1 cellular context compared by ENCODE assay signal in the genomic region with DNA sequence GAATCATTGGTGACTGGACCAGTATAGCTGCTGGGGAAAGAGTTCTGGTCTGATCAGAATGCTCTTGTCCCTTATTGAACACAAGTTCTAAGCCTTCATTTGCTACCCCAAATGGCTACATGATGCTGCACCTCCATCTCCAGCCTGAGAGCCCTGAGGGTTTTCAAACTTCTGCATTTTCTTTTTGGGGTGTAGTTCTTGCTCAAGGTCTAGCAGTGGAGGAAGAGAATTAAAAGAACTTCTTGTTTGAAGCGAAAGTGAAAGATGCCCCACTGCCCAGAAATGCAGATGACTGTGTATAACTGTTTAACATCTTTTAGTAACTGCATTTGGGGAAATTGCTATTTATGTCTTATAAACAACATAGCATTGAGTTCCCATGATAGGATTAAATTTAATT.
TF ChIP-seq lines count a peak whose summit lies in the region.

No MANE protein-coding gene starts in this region.

TF ChIP-seq in WTC11, 78 proteins besides CTCF, POLR2A, EP300 and RAD21 (continued from another document):
- TF ChIP-seq, protein P1, sequence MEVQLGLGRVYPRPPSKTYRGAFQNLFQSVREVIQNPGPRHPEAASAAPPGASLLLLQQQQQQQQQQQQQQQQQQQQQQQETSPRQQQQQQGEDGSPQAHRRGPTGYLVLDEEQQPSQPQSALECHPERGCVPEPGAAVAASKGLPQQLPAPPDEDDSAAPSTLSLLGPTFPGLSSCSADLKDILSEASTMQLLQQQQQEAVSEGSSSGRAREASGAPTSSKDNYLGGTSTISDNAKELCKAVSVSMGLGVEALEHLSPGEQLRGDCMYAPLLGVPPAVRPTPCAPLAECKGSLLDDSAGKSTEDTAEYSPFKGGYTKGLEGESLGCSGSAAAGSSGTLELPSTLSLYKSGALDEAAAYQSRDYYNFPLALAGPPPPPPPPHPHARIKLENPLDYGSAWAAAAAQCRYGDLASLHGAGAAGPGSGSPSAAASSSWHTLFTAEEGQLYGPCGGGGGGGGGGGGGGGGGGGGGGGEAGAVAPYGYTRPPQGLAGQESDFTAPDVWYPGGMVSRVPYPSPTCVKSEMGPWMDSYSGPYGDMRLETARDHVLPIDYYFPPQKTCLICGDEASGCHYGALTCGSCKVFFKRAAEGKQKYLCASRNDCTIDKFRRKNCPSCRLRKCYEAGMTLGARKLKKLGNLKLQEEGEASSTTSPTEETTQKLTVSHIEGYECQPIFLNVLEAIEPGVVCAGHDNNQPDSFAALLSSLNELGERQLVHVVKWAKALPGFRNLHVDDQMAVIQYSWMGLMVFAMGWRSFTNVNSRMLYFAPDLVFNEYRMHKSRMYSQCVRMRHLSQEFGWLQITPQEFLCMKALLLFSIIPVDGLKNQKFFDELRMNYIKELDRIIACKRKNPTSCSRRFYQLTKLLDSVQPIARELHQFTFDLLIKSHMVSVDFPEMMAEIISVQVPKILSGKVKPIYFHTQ (CRISPR knock-in tag; IDR thresholded peaks at IDR 0.05), result no peak
- TF ChIP-seq, protein P2, sequence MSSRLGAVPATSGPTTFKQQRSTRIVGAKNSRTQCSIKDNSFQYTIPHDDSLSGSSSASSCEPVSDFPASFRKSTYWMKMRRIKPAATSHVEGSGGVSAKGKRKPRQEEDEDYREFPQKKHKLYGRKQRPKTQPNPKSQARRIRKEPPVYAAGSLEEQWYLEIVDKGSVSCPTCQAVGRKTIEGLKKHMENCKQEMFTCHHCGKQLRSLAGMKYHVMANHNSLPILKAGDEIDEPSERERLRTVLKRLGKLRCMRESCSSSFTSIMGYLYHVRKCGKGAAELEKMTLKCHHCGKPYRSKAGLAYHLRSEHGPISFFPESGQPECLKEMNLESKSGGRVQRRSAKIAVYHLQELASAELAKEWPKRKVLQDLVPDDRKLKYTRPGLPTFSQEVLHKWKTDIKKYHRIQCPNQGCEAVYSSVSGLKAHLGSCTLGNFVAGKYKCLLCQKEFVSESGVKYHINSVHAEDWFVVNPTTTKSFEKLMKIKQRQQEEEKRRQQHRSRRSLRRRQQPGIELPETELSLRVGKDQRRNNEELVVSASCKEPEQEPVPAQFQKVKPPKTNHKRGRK (CRISPR knock-in tag; IDR thresholded peaks at IDR 0.05; ENCODE audit: borderline replicate concordance), result no peak
- TF ChIP-seq NR3C1 (CRISPR knock-in tag; conservative IDR thresholded peaks at IDR 0.05; ENCODE audit: low read depth) (no peak), ZNF219 (CRISPR knock-in tag; IDR thresholded peaks at IDR 0.05; ENCODE audit: borderline replicate concordance) (no peak), ZNF416 (CRISPR knock-in tag; IDR thresholded peaks at IDR 0.05) (no peak), NFYB (CRISPR knock-in tag; conservative IDR thresholded peaks at IDR 0.05; ENCODE audit: low read depth) (no peak), SMAD3 (CRISPR knock-in tag; IDR thresholded peaks at IDR 0.05; ENCODE audit: borderline replicate concordance) (no peak), ZNF121 (CRISPR knock-in tag; IDR thresholded peaks at IDR 0.05) (no peak), RELA (CRISPR knock-in tag; IDR thresholded peaks at IDR 0.05; ENCODE audit: borderline replicate concordance) (no peak)
- TF ChIP-seq, protein P3, sequence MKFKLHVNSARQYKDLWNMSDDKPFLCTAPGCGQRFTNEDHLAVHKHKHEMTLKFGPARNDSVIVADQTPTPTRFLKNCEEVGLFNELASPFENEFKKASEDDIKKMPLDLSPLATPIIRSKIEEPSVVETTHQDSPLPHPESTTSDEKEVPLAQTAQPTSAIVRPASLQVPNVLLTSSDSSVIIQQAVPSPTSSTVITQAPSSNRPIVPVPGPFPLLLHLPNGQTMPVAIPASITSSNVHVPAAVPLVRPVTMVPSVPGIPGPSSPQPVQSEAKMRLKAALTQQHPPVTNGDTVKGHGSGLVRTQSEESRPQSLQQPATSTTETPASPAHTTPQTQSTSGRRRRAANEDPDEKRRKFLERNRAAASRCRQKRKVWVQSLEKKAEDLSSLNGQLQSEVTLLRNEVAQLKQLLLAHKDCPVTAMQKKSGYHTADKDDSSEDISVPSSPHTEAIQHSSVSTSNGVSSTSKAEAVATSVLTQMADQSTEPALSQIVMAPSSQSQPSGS (CRISPR knock-in tag; IDR thresholded peaks at IDR 0.05; ENCODE audit: borderline replicate concordance, low read depth), result no peak
- TF ChIP-seq, protein P4, sequence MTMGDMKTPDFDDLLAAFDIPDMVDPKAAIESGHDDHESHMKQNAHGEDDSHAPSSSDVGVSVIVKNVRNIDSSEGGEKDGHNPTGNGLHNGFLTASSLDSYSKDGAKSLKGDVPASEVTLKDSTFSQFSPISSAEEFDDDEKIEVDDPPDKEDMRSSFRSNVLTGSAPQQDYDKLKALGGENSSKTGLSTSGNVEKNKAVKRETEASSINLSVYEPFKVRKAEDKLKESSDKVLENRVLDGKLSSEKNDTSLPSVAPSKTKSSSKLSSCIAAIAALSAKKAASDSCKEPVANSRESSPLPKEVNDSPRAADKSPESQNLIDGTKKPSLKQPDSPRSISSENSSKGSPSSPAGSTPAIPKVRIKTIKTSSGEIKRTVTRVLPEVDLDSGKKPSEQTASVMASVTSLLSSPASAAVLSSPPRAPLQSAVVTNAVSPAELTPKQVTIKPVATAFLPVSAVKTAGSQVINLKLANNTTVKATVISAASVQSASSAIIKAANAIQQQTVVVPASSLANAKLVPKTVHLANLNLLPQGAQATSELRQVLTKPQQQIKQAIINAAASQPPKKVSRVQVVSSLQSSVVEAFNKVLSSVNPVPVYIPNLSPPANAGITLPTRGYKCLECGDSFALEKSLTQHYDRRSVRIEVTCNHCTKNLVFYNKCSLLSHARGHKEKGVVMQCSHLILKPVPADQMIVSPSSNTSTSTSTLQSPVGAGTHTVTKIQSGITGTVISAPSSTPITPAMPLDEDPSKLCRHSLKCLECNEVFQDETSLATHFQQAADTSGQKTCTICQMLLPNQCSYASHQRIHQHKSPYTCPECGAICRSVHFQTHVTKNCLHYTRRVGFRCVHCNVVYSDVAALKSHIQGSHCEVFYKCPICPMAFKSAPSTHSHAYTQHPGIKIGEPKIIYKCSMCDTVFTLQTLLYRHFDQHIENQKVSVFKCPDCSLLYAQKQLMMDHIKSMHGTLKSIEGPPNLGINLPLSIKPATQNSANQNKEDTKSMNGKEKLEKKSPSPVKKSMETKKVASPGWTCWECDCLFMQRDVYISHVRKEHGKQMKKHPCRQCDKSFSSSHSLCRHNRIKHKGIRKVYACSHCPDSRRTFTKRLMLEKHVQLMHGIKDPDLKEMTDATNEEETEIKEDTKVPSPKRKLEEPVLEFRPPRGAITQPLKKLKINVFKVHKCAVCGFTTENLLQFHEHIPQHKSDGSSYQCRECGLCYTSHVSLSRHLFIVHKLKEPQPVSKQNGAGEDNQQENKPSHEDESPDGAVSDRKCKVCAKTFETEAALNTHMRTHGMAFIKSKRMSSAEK (CRISPR knock-in tag; IDR thresholded peaks at IDR 0.05; ENCODE audit: borderline replicate concordance), result no peak
